In genomic region chr2:38433607-38433975, GRCh38 we compare ENCODE assay signal across 32 cellular contexts. TPM values are rescaled to one million over a fixed set of nuclear protein-coding genes. Genes with fewer than 3 reads are reported as not detected.
DNase-seq lines count a peak whose midpoint lies in the region; ATAC-seq, FAIRE-seq and TF ChIP-seq lines count a peak whose summit lies in the region.
"Had no signal": no experiment of that assay in that cellular context is flagged by ENCODE, and none has a peak within 500 bp of the region (broad histone marks: within the 10 kb centered on the region; RNA-seq: fewer than 3 reads in every experiment).

No MANE protein-coding gene starts in this region.

- no peak for TF ChIP-seq RAD21 in A549 (conservative IDR thresholded peaks at IDR 0.05 in 1 of 2, IDR thresholded peaks at IDR 0.05 in 1 of 2)

- no peaks in the 10 kb centered on the region for H3K36me3 Mint-ChIP-seq in activated T-cell treated with anti-CD3 and anti-CD28 coated beads, Interleukin-2, amount 50 U/mL, for 24 hours (ENCODE audit: low read depth)
- H3K36me3 Mint-ChIP-seq: CD8-positive, alpha-beta T cell had no signal

- no peaks in the 10 kb centered on the region for H3K27me3 Mint-ChIP-seq in activated T-cell treated with anti-CD3 and anti-CD28 coated beads, Interleukin-2, amount 50 U/mL, for 24 hours

- no peaks in the 10 kb centered on the region for H3K9me3 ChIP-seq in A549
- H3K9me3 ChIP-seq: HAP-1, heart right ventricle, transverse colon had no signal

- H3K4me1 ChIP-seq in A549, result peaks cover 23% of the 10 kb centered on the region

- H3K27ac ChIP-seq in A549, result peak overlapping the region in 1 of 2 experiments; percentile 49; a peak in 2 of 6 replicates
- H3K27ac ChIP-seq: brain microvascular endothelial cell, heart right ventricle, transverse colon, WERI-Rb-1 had no signal

- TF ChIP-seq POLR2A in A549 (IDR thresholded peaks at IDR 0.05; ENCODE audit: low read length), result no peak

- H3K9me3 Mint-ChIP-seq in activated T-cell treated with anti-CD3 and anti-CD28 coated beads, Interleukin-2, amount 50 U/mL, for 24 hours, result no peaks in the 10 kb centered on the region
- H3K9me3 Mint-ChIP-seq: activated T-cell treated with anti-CD3 and anti-CD28 coated beads, Interleukin-2, amount 50 U/mL, for 72 hours; CD8-positive, alpha-beta T cell had no signal

- POLR2A ChIA-PET in A549 (lab: Yijun Ruan, JAX), result no interaction called here

- H3K4me3 ChIP-seq in A549 (no peak overlapping the region), fibroblast of mammary gland (ENCODE audit: control insufficient read depth, low read depth, low read length) (no peak overlapping the region)
- H3K4me3 ChIP-seq: HAP-1, heart right ventricle, lung, smooth muscle cell, transverse colon had no signal

- CTCF ChIA-PET in A549 (lab: Yijun Ruan, JAX), result interaction anchor here (1.2 to 1.4 kb wide), 3 partner anchors 14 to 117 kb away, joined by 3 to 6 read pairs (median 3); no protein-coding TSS in a partner anchor

- ATAC-seq in A549, result peak; percentile 61
- no peak for ATAC-seq in SK-N-SH treated with all-trans-retinoic acid at 6 μM for 48 hours
- no peak for ATAC-seq in GM21515 (IDR thresholded peaks at IDR 0.05; ENCODE audit: unreplicated experiment)
- ATAC-seq: activated T-cell treated with anti-CD3 and anti-CD28 coated beads, Interleukin-2, amount 50 U/mL, for 72 hours; CD8-positive, alpha-beta T cell had no signal

- no peak overlapping the region for H3K4me3 Mint-ChIP-seq in activated T-cell treated with anti-CD3 and anti-CD28 coated beads, Interleukin-2, amount 50 U/mL, for 24 hours
- H3K4me3 Mint-ChIP-seq: activated T-cell treated with anti-CD3 and anti-CD28 coated beads, Interleukin-2, amount 50 U/mL, for 72 hours; CD8-positive, alpha-beta T cell; nephron had no signal

- no peak for DNase-seq in A549 (ENCODE audit: low read depth in 1 of 2, low spot score in 1 of 2)
- DNase-seq in M059J (ENCODE audit: low read depth), result peak; percentile 81
- DNase-seq in fibroblast of mammary gland (ENCODE audit: low read depth), result peak; percentile 23
- DNase-seq in activated T-cell treated with anti-CD3 and anti-CD28 coated beads, Interleukin-2, amount 50 U/mL, for 24 hours, result no peak
- DNase-seq in activated CD4-positive, alpha-beta T cell treated with anti-CD3 and anti-CD28 coated beads for 48 hours, result no peak
- no peak for DNase-seq in central memory CD4-positive, alpha-beta T cell
- DNase-seq: activated CD4-positive, alpha-beta T cell treated with anti-CD3 and anti-CD28 coated beads, Interleukin-2, amount 50 U/mL, for 1 hour; activated naive CD4-positive, alpha-beta T cell; activated T-cell treated with anti-CD3 and anti-CD28 coated beads, Interleukin-2, amount 50 U/mL, for 72 hours; brain microvascular endothelial cell; CD8-positive, alpha-beta T cell; erythroblast; foreskin melanocyte; GDM1; heart right ventricle; kidney glomerular epithelial cell; NCI-H1048; NCI-H1930; NCI-H526 treated with DMSO at 0.1 percent for 48 hours; retina; Right ventricle myocardium superior; stimulated activated CD4-positive, alpha-beta T cell treated with anti-CD3 and anti-CD28 coated beads, Interleukin-1b, Interleukin-23, amount 100 ng/mL, for 48 hours; stimulated activated CD8-positive, alpha-beta memory T cell treated with anti-CD3 and anti-CD28 coated beads, Interleukin-4, amount 100 ng/mL, for 48 hours; transverse colon; WERI-Rb-1 had no signal

- TF ChIP-seq EP300 in A549 (IDR thresholded peaks at IDR 0.05), result 0 out of 5 replicates have a peak, but pooled peaks of 1 of the 2 experiments have one; percentile 41

- peaks cover 5% of the 10 kb centered on the region for H3K4me1 Mint-ChIP-seq in activated T-cell treated with anti-CD3 and anti-CD28 coated beads, Interleukin-2, amount 50 U/mL, for 24 hours (ENCODE audit: low read depth)

- 29% methylated on average over 1 of the region's 1 CpG for WGBS in A549 (ENCODE audit: missing lambda C conversion rate)

- no peak overlapping the region for H3K27ac Mint-ChIP-seq in activated T-cell treated with anti-CD3 and anti-CD28 coated beads, Interleukin-2, amount 50 U/mL, for 24 hours
- H3K27ac Mint-ChIP-seq: activated T-cell treated with anti-CD3 and anti-CD28 coated beads, Interleukin-2, amount 50 U/mL, for 72 hours; CD8-positive, alpha-beta T cell had no signal

- TF ChIP-seq CTCF in A549 (IDR thresholded peaks at IDR 0.05) (no peak), fibroblast of mammary gland (conservative IDR thresholded peaks at IDR 0.05; ENCODE audit: control insufficient read depth, insufficient read depth, low read depth, low read length) (no peak)

- FAIRE-seq in A549 (lab: Jason Lieb, UNC), result no peak
- FAIRE-seq: A204.1 had no signal

- H3K4me2 ChIP-seq in A549, result peak overlapping the region; percentile 34; the same call in 2 of the 3 replicates
- H3K4me2 ChIP-seq: smooth muscle cell had no signal

TF ChIP-seq in A549, 52 proteins besides CTCF, POLR2A, EP300 and RAD21:
- TF ChIP-seq NPAS2 (CRISPR knock-in tag; IDR thresholded peaks at IDR 0.05; ENCODE audit: borderline replicate concordance) (no peak), HOXB13 (CRISPR knock-in tag; IDR thresholded peaks at IDR 0.05; ENCODE audit: low read depth) (no peak), KDM1A (IDR thresholded peaks at IDR 0.05; ENCODE audit: low read depth) (no peak), SREBF2 (IDR thresholded peaks at IDR 0.05) (no peak), HOXA7 (CRISPR knock-in tag; IDR thresholded peaks at IDR 0.05) (no peak), ZC3H11A (IDR thresholded peaks at IDR 0.05) (no peak), FOSL2 (IDR thresholded peaks at IDR 0.05) (peak; percentile 71), FOSL2 (CRISPR knock-in tag; IDR thresholded peaks at IDR 0.05) (peak; percentile 49; the same call in 1 of the 2 replicates), JUNB (IDR thresholded peaks at IDR 0.05) (peak; percentile 84), RCOR1 (IDR thresholded peaks at IDR 0.05; ENCODE audit: low read depth, low read length) (no peak)
TF ChIP-seq in A549: peak in this region for 2.

TF ChIP-seq in SK-N-SH treated with all-trans-retinoic acid at 6 μM for 48 hours, 23 proteins besides CTCF, POLR2A, EP300 and RAD21:
- TF ChIP-seq RARB (CRISPR knock-in tag; IDR thresholded peaks at IDR 0.05) (no peak), ISL1 (CRISPR knock-in tag; IDR thresholded peaks at IDR 0.05) (peak; percentile 31; the same call in 1 of the 2 replicates), TOX (CRISPR knock-in tag; IDR thresholded peaks at IDR 0.05; ENCODE audit: borderline replicate concordance) (no peak), ZNF565 (CRISPR knock-in tag; conservative IDR thresholded peaks at IDR 0.05; ENCODE audit: low read depth) (no peak), ESRRG (CRISPR knock-in tag; IDR thresholded peaks at IDR 0.05) (no peak)

RNA-seq across cellular contexts. Expression of gene ATL2, which starts 56.5 kb away (rescaled TPM):
- polyA plus RNA-seq in A549 (2011; rRNA removed) (75.1 and 85.3 TPM in 2 replicates), A549 (2017; fragmentation: RNase III; extraction: RNeasy Plus Mini Kit Qiagen cat#74134 plus additional on column Dnase treatment) (77.5 to 83.0 TPM (median 77.6 TPM) in 3 replicates)
- polyA plus RNA-seq in A549 (2012; cell fraction: cytosol; rRNA removed), result 37.1 and 61.7 TPM in 2 replicates
- polyA plus RNA-seq in A549 (2012; cell fraction: nucleus; rRNA removed), result 50.1 and 55.6 TPM in 2 replicates
- polyA minus RNA-seq in A549 (2011; rRNA and poly(A)+ RNA removed), result 47.7 and 51.2 TPM in 2 replicates
- total RNA-seq in M059J (2014; rRNA removed; shearing (Covaris generic)), result 30.8 and 62.7 TPM in 2 replicates

Comparison
In these comparisons a context has a peak if more than half of its experiments do, and no peak if none do; other contexts are left out.
1. ATAC-seq: peak in A549 (2 of 2); none in SK-N-SH treated with all-trans-retinoic acid at 6 μM for 48 hours (single experiment) and GM21515 (single experiment).
2. DNase-seq: peak in M059J (single experiment) and fibroblast of mammary gland (single experiment); none in A549 (0 of 2), activated T-cell treated with anti-CD3 and anti-CD28 coated beads, Interleukin-2, amount 50 U/mL, for 24 hours (single experiment), activated CD4-positive, alpha-beta T cell treated with anti-CD3 and anti-CD28 coated beads for 48 hours (single experiment) and central memory CD4-positive, alpha-beta T cell (single experiment).